ENCODE assay signal across 10 cellular contexts in genomic region chr7:64558781-64559180, GRCh38. TPM values are rescaled to one million over a fixed set of nuclear protein-coding genes. Genes with fewer than 3 reads are reported as not detected.
DNase-seq lines count a peak whose midpoint lies in the region; ATAC-seq, FAIRE-seq and TF ChIP-seq lines count a peak whose summit lies in the region.
"Had no signal": no experiment of that assay in that cellular context is flagged by ENCODE, and none has a peak within 500 bp of the region (broad histone marks: within the 10 kb centered on the region; RNA-seq: fewer than 3 reads in every experiment).

No MANE protein-coding gene starts in this region.

- no peaks in the 10 kb centered on the region for H4K20me1 ChIP-seq in MM.1S (ENCODE audit: insufficient read depth, low read length)
- no peaks in the 10 kb centered on the region for H4K20me1 ChIP-seq in HepG2 (ENCODE audit: insufficient read depth, low read length)

- WGBS in HepG2 (ENCODE audit: low lambda C conversion rate) = 85% methylated on average over 4 of the region's 4 CpGs

- H3K79me2 ChIP-seq in MM.1S (ENCODE audit: low read length) (no peaks in the 10 kb centered on the region; the same call in 1 of the 2 replicates), HepG2 (ENCODE audit: insufficient read depth, low read length) (peaks cover 33% of the 10 kb centered on the region)

- no peak for ATAC-seq in HepG2
- ATAC-seq: activated CD4-positive, alpha-beta T cell treated with anti-CD3 and anti-CD28 coated beads for 36 hours had no signal

- H3K9me2 ChIP-seq in MM.1S (replicated peaks; ENCODE audit: insufficient read depth, low read length) = no peaks in the 10 kb centered on the region

- POLR2A ChIA-PET in HepG2 (lab: Yijun Ruan, JAX) = no interaction called here

- H3K9ac ChIP-seq in MM.1S (ENCODE audit: low read length) (no peak overlapping the region), HepG2 (ENCODE audit: insufficient read depth, low read depth, low read length) (0 out of 2 replicates have a peak overlapping the region, but pooled peaks have one; percentile 26)

- H3K9me3 ChIP-seq in MM.1S (replicated peaks; ENCODE audit: insufficient read depth, low read length) (no peaks in the 10 kb centered on the region), HepG2 (ENCODE audit: low read length) (no peaks in the 10 kb centered on the region), tibial artery (no peaks in the 10 kb centered on the region)
- H3K9me3 ChIP-seq: colonic mucosa had no signal

- H3K4me3 ChIP-seq in MM.1S (ENCODE audit: low read length) = no peak overlapping the region
- no peak overlapping the region for H3K4me3 ChIP-seq in HepG2 (replicated peaks in 1 of 3; ENCODE audit: insufficient read depth in 1 of 3, low read depth in 2 of 3, low read length in 3 of 3)
- H3K4me3 ChIP-seq in tibial artery = peak overlapping the region; percentile 11 to 27
- H3K4me3 ChIP-seq: colonic mucosa had no signal

- no peak for TF ChIP-seq POLR2A in HepG2 (IDR thresholded peaks at IDR 0.05; ENCODE audit: insufficient read depth in 1 of 2, low read depth in 2 of 2, low read length in 2 of 2)

- TF ChIP-seq EP300 in HepG2 (IDR thresholded peaks at IDR 0.05; ENCODE audit: low read depth in 2 of 2, low read length in 2 of 2) = no peak
- TF ChIP-seq EP300 in HepG2 (CRISPR knock-in tag; IDR thresholded peaks at IDR 0.05; ENCODE audit: borderline replicate concordance) = no peak

- DNase-seq in MM.1S (no peak), astrocyte of the hippocampus (ENCODE audit: low read depth, low spot score) (peak; percentile 26), HepG2 (ENCODE audit: low spot score) (no peak), tibial artery (no peak), NCI-H524 treated with DMSO at 0.1 percent for 48 hours (lab: John Stamatoyannopoulos, UW) (no peak)
- DNase-seq in stimulated activated naive CD4-positive, alpha-beta T cell (lab: John Stamatoyannopoulos, UW) = no peak
- DNase-seq in stimulated activated CD4-positive, alpha-beta T cell treated with anti-CD3 and anti-CD28 coated beads, Interleukin-4, amount 100 ng/mL, for 1 hour = no peak
- DNase-seq: activated CD4-positive, alpha-beta T cell treated with anti-CD3 and anti-CD28 coated beads for 36 hours; colonic mucosa; NCI-H446 had no signal

- BruUV-seq in HepG2 (replicated peaks; lab: Mats Ljungman, UMichigan) = no TSS peak

- no peaks in the 10 kb centered on the region for H3K27me3 ChIP-seq in MM.1S (replicated peaks; ENCODE audit: insufficient read depth, low read length)
- no peaks in the 10 kb centered on the region for H3K27me3 ChIP-seq in HepG2 (ENCODE audit: control insufficient read depth in 1 of 2, insufficient read depth in 2 of 2, low read length in 2 of 2)
- no peaks in the 10 kb centered on the region for H3K27me3 ChIP-seq in tibial artery
- H3K27me3 ChIP-seq: colonic mucosa had no signal

- TF ChIP-seq RAD21 in HepG2 (CRISPR knock-in tag; IDR thresholded peaks at IDR 0.05) = no peak

- in situ Hi-C loops in HepG2 (cut with HindIII; ENCODE audit: extremely low pct_ligation_motif_present, low pct_unique_long_range_greater_than_20kb) = no loop called here

- no peak overlapping the region for H2AFZ ChIP-seq in MM.1S (ENCODE audit: low read length)
- no peak overlapping the region for H2AFZ ChIP-seq in HepG2 (ENCODE audit: low read length)

- CTCF ChIA-PET in HepG2 (lab: Yijun Ruan, JAX; ENCODE audit: low intra/inter-chr PET ratio, low total read pairs) = no interaction called here

- H3K36me3 ChIP-seq in MM.1S (replicated peaks; ENCODE audit: insufficient read depth, low read length) (no peaks in the 10 kb centered on the region), HepG2 (replicated peaks in 1 of 2; ENCODE audit: control insufficient read depth in 1 of 2, insufficient read depth in 2 of 2, low read length in 2 of 2) (no peaks in the 10 kb centered on the region; a peak in 1 of 5 replicates), tibial artery (peaks cover 0 to 5% (median 0%) of the 10 kb centered on the region in 3 donors)
- H3K36me3 ChIP-seq: colonic mucosa had no signal

- TF ChIP-seq CTCF in MM.1S (IDR thresholded peaks at IDR 0.05; ENCODE audit: low read length) (no peak), HepG2 (CRISPR knock-in tag; IDR thresholded peaks at IDR 0.05) (no peak), tibial artery (IDR thresholded peaks at IDR 0.05) (no peak)

- H3K27ac ChIP-seq in MM.1S (ENCODE audit: low read length) = peak overlapping the region; percentile 33; the same call in 1 of the 2 replicates
- H3K27ac ChIP-seq in HepG2 (ENCODE audit: extremely low read length, insufficient read depth, low read length) = peak overlapping the region; percentile 65
- peak overlapping the region; percentile 77 to 82 for H3K27ac ChIP-seq in tibial artery
- H3K27ac ChIP-seq: colonic mucosa had no signal

- no peaks in the 10 kb centered on the region for H3F3A ChIP-seq in MM.1S (ENCODE audit: insufficient read depth, low read length)

- FAIRE-seq in HepG2 (lab: Jason Lieb, UNC) = no peak

- H3K4me2 ChIP-seq in MM.1S (ENCODE audit: low read depth, low read length) = no peak overlapping the region
- H3K4me2 ChIP-seq in HepG2 (ENCODE audit: low read depth, low read length) = peak overlapping the region; percentile 27; the same call in 1 of the 2 replicates

- intact Hi-C loops in HepG2 (cut with micrococcal nuclease; ENCODE audit: unreplicated experiment) (no loop called here), tibial artery (cut with DNase I; ENCODE audit: low total_unique reads) (no loop called here)

- H3K4me1 ChIP-seq in MM.1S (ENCODE audit: low read length) (no peaks in the 10 kb centered on the region), HepG2 (ENCODE audit: insufficient read depth, low read length) (peaks cover 39% of the 10 kb centered on the region), tibial artery (peaks cover 0 to 74% (median 39%) of the 10 kb centered on the region in 4 donors)
- H3K4me1 ChIP-seq: colonic mucosa had no signal

TF ChIP-seq in HepG2, 621 proteins besides CTCF, POLR2A, EP300 and RAD21:
- TF ChIP-seq PHF8 (CRISPR knock-in tag; IDR thresholded peaks at IDR 0.05) = no peak
TF ChIP-seq in HepG2: peak in this region for 0.

RNA-seq across cellular contexts. Expression of gene ZNF680, which starts 4.1 kb away (rescaled TPM):
- 12.4 and 14.5 TPM in 2 replicates for total RNA-seq in HepG2 (2016; rRNA removed; fragmentation: Illumina TruSeq; extraction: Trizol)
- total RNA-seq in HepG2 (2016; cell fraction: cytosol; rRNA removed; fragmentation: Illumina TruSeq; extraction: Trizol; ENCODE audit: low read depth) = 10.0 and 10.9 TPM in 2 replicates
- total RNA-seq in HepG2 (2016; cell fraction: insoluble cytoplasmic fraction; rRNA removed; fragmentation: Illumina TruSeq; extraction: Trizol) = 12.2 and 13.4 TPM in 2 replicates
- 6.7 and 8.9 TPM in 2 replicates for total RNA-seq in HepG2 (2016; cell fraction: membrane; rRNA removed; fragmentation: Illumina TruSeq; extraction: Trizol)
- 32.2 and 32.8 TPM in 2 replicates for total RNA-seq in HepG2 (2016; cell fraction: nucleus; rRNA removed; fragmentation: Illumina TruSeq; extraction: Trizol)
- 1.4 and 2.1 TPM in 2 replicates for polyA plus RNA-seq in HepG2 (2011; rRNA removed)
- polyA plus RNA-seq in HepG2 (2011; cell fraction: cytosol; rRNA removed) = 0.59 and 0.83 TPM in 2 replicates
- 2.2 and 2.9 TPM in 2 replicates for polyA plus RNA-seq in HepG2 (2011; cell fraction: nucleus; rRNA removed)
- 3.1 and 4.0 TPM in 2 replicates for polyA plus RNA-seq in HepG2 (2012)
- polyA plus RNA-seq in HepG2 (2016; cell fraction: cytosol; fragmentation: Illumina TruSeq; extraction: Trizol; ENCODE audit: low read depth) = 0.46 and 0.53 TPM in 2 replicates
- polyA plus RNA-seq in HepG2 (2016; cell fraction: insoluble cytoplasmic fraction; fragmentation: Illumina TruSeq; extraction: Trizol; ENCODE audit: low read depth) = 9.1 and 9.9 TPM in 2 replicates
- 1.3 and 1.4 TPM in 2 replicates for polyA plus RNA-seq in HepG2 (2016; cell fraction: membrane; fragmentation: Illumina TruSeq; extraction: Trizol; ENCODE audit: low read depth)
- polyA plus RNA-seq in HepG2 (2016; cell fraction: nucleus; fragmentation: Illumina TruSeq; extraction: Trizol; ENCODE audit: insufficient read depth, low read depth) = 22.6 and 23.2 TPM in 2 replicates
- 2.0 and 6.6 TPM in 2 replicates for polyA minus RNA-seq in HepG2 (2011; rRNA and poly(A)+ RNA removed; ENCODE audit: low replicate concordance)
- polyA minus RNA-seq in HepG2 (2011; cell fraction: cytosol; rRNA and poly(A)+ RNA removed) = 2.3 and 4.3 TPM in 2 replicates
- polyA minus RNA-seq in HepG2 (2011; cell fraction: nucleus; rRNA and poly(A)+ RNA removed) = 17.5 and 23.4 TPM in 2 replicates

Comparison
In these comparisons a context has a peak if more than half of its experiments do, and no peak if none do; other contexts are left out.
1. H3K4me3 ChIP-seq: peak in tibial artery (2 of 2); none in MM.1S (single experiment) and HepG2 (0 of 3).
2. Peak in every context shown above with its lines, with median percentiles within 50 percentile points of each other: H3K27ac ChIP-seq.